In genomic region chr10:24430591-24430990, GRCh38 we compare ENCODE assay signal across 34 cellular contexts.
"Had no signal": no experiment of that assay in that cellular context is flagged by ENCODE, and none has a peak within 500 bp of the region (broad histone marks: within the 10 kb centered on the region; RNA-seq: fewer than 3 reads in every experiment).

No MANE protein-coding gene starts in this region.

- H3K9ac ChIP-seq: SK-N-SH had no signal

- H2AFZ ChIP-seq: PC-9 had no signal

- H3K27me3 ChIP-seq: adrenal gland, SJSA1 had no signal

- H3K27ac ChIP-seq: adrenal gland, PC-9, SJSA1 had no signal

- H3K9me3 ChIP-seq: adrenal gland, SJSA1, SK-N-SH had no signal

- H3K36me3 ChIP-seq: SJSA1 had no signal

- H3K4me3 ChIP-seq: adrenal gland, PC-9, SJSA1 had no signal

- H3K36me3 Mint-ChIP-seq: activated naive CD4-positive, alpha-beta T cell treated with anti-CD3 and anti-CD28 coated beads, Interleukin-2, amount 50 U/mL, for 24 hours had no signal

- FAIRE-seq: bronchial epithelial cell, RCC 7860, TTC549 had no signal

- ATAC-seq: activated CD4-positive, alpha-beta T cell treated with anti-CD3 and anti-CD28 coated beads for 36 hours; activated CD4-positive, CD25-positive, alpha-beta regulatory T cell treated with anti-CD3 and anti-CD28 coated beads, Interleukin-2, amount 50 U/mL, for 24 hours; activated CD8-positive, alpha-beta T cell treated with anti-CD3 and anti-CD28 coated beads, Interleukin-2, amount 10 ng/mL, durations not matched to agents 7 days and 5 days; WTC11 had no signal

- H3K4me2 ChIP-seq: PC-9, SK-N-SH had no signal

- H3K9me3 Mint-ChIP-seq: activated naive CD4-positive, alpha-beta T cell treated with anti-CD3 and anti-CD28 coated beads, Interleukin-2, amount 50 U/mL, for 24 hours; activated T-cell treated with anti-CD3 and anti-CD28 coated beads, Interleukin-2, amount 50 U/mL, for 24 hours; activated T-helper 2 cell treated with anti-CD3 and anti-CD28 coated beads, Interferon-gamma antibody, Interleukin-2, Interleukin-4, amounts not matched to agents 10 μg/mL and 5 μg/mL and 100 μg/mL, durations not matched to agents 14 hours and 24 hours and 36 hours; brain; T-helper 1 cell treated with Interleukin-12 subunit alpha and Interleukin-12 subunit beta and Interleukin-4 antibody, amounts not matched to agents 30 μg/mL and 1 μg/mL, for 36 hours; T-helper 2 cell treated with Interferon-gamma antibody and Interleukin-4, amounts not matched to agents 5 μg/mL and 100 μg/mL, for 36 hours had no signal

- H3K27ac Mint-ChIP-seq: activated CD4-positive, alpha-beta T cell treated with anti-CD3 and anti-CD28 coated beads for 36 hours; activated CD4-positive, alpha-beta T cell treated with anti-CD3 and anti-CD28 coated beads, Interleukin-2, amount 10 ng/mL, durations not matched to agents 7 days and 5 days; activated CD8-positive, alpha-beta T cell treated with anti-CD3 and anti-CD28 coated beads, Interleukin-2, amount 10 ng/mL, durations not matched to agents 7 days and 5 days; activated naive CD4-positive, alpha-beta T cell treated with anti-CD3 and anti-CD28 coated beads, Interleukin-2, amount 50 U/mL, for 24 hours; activated T-cell treated with anti-CD3 and anti-CD28 coated beads, Interleukin-2, amount 50 U/mL, for 24 hours; activated T-helper 2 cell treated with anti-CD3 and anti-CD28 coated beads, Interferon-gamma antibody, Interleukin-2, Interleukin-4, amounts not matched to agents 10 μg/mL and 5 μg/mL and 100 μg/mL, durations not matched to agents 14 hours and 24 hours and 36 hours; brain; T-helper 1 cell treated with Interleukin-12 subunit alpha and Interleukin-12 subunit beta and Interleukin-4 antibody, amounts not matched to agents 30 μg/mL and 1 μg/mL, for 36 hours; T-helper 2 cell treated with Interferon-gamma antibody and Interleukin-4, amounts not matched to agents 5 μg/mL and 100 μg/mL, for 36 hours; WTC11 had no signal

- DNase-seq: activated CD4-positive, alpha-beta T cell treated with anti-CD3 and anti-CD28 coated beads for 36 hours; activated CD4-positive, alpha-beta T cell treated with anti-CD3 and anti-CD28 coated beads, Interleukin-2, amount 10 ng/mL, durations not matched to agents 7 days and 5 days; activated CD4-positive, alpha-beta T cell treated with anti-CD3 and anti-CD28 coated beads, Interleukin-2, amount 50 U/mL, for 48 hours; activated CD8-positive, alpha-beta T cell treated with anti-CD3 and anti-CD28 coated beads, Interleukin-2, amount 10 ng/mL, durations not matched to agents 7 days and 5 days; activated gamma-delta T cell; activated naive CD4-positive, alpha-beta T cell treated with Interleukin-2 at 50 U/mL for 16 hours; activated T-cell treated with anti-CD3 and anti-CD28 coated beads, Interleukin-2, amount 50 U/mL, for 24 hours; adrenal gland; caudate nucleus; cerebellar nuclear complex; NCI-H1105; NCI-H1417 treated with DMSO at 0.1 percent for 48 hours; NCI-H1694; NCI-H1930; NCI-H2081 treated with DMSO at 0.1 percent for 48 hours; NCI-H226; NCI-H446 treated with DMSO at 0.1 percent for 48 hours; NCI-H524; NCI-H69; NK-92 treated with Interleukin-12 subunit alpha and Interleukin-12 subunit beta, amount 100 ng/mL, for 24 hours; PC-9; Right ventricle myocardium superior; SK-N-SH had no signal
